14 cellular contexts compared by ENCODE assay signal in the genomic region with DNA sequence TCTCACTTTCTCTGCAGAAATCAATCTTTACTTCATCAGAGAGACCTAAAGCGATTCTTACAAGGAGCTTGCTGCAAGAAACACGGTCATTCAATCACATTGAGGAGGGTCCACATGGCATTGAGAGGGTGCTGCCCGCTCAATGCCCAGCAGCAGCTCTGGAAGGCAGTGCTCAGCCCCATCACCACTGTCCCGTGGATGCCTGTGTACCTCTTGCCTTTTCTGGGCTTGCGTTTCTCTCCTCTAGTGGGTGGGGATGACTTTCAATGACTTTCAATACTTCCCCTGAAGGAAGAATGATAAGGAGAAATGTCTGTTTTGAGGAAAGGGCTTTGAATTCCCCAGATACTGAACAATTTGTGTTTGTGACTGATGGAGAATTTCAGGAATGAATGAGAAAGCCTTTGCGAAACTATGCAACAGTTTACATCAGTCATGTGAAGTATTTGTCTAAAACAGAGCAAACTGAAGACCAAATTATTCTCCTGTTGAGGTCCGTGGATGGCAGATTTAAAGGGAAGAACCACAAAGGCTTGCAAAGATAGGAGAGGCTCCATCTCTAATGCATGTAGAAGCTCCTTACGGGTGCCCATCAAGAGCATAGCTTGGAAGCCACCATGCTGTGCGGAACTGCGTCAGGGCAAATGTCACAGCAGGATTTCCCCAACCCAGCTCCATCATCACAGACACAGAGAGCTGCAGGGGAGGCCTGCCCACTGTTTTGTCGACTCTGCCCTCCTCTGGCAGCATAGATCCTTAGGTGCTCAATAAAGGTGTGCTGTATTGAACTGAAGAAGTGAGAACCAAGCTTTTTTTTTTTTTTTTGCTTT. TPM values are rescaled to one million over a fixed set of nuclear protein-coding genes. Genes with fewer than 3 reads are reported as not detected.
DNase-seq lines count a peak whose midpoint lies in the region; FAIRE-seq and TF ChIP-seq lines count a peak whose summit lies in the region.
"Had no signal": no experiment of that assay in that cellular context is flagged by ENCODE, and none has a peak within 500 bp of the region (broad histone marks: within the 10 kb centered on the region; RNA-seq: fewer than 3 reads in every experiment).

No MANE protein-coding gene starts in this region.

- no peak overlapping the region for H3K4me2 ChIP-seq in OCI-LY3 (ENCODE audit: low read length)
- H3K4me2 ChIP-seq in neural progenitor cell, result no peak overlapping the region

- no peak for TF ChIP-seq CTCF in BJ (IDR thresholded peaks at IDR 0.05; ENCODE audit: insufficient read depth, low read depth, low read length)
- peak; percentile 27 for TF ChIP-seq CTCF in OCI-LY3 (IDR thresholded peaks at IDR 0.05; ENCODE audit: low read depth, low read length)
- no peak for TF ChIP-seq CTCF in neural progenitor cell (IDR thresholded peaks at IDR 0.05)

- H3K9ac ChIP-seq in OCI-LY3 (ENCODE audit: low read length) (no peak overlapping the region), neural progenitor cell (no peak overlapping the region)

- FAIRE-seq in HTR-8/SVneo (lab: Jason Lieb, UNC), result no peak
- FAIRE-seq: GM19239 had no signal

- peaks cover 28% of the 10 kb centered on the region for H3K4me1 Mint-ChIP-seq in neural progenitor cell
- H3K4me1 Mint-ChIP-seq in activated CD4-positive, alpha-beta memory T cell treated with anti-CD3 and anti-CD28 coated beads, Interleukin-2, amount 10 ng/mL, durations not matched to agents 7 days and 5 days, result peaks cover 27% of the 10 kb centered on the region

- H2AFZ ChIP-seq in OCI-LY3 (ENCODE audit: low read depth, low read length), result no peak overlapping the region
- H2AFZ ChIP-seq in neural progenitor cell (replicated peaks), result no peak overlapping the region

- 87% methylated on average over 11 of the region's 11 CpGs for WGBS in esophagus, 2 donors

- H3K9me3 Mint-ChIP-seq in neural progenitor cell, result no peaks in the 10 kb centered on the region
- H3K9me3 Mint-ChIP-seq in activated CD4-positive, alpha-beta memory T cell treated with anti-CD3 and anti-CD28 coated beads, Interleukin-2, amount 10 ng/mL, durations not matched to agents 7 days and 5 days, result no peaks in the 10 kb centered on the region

- no peaks in the 10 kb centered on the region for H4K20me1 ChIP-seq in OCI-LY3 (ENCODE audit: insufficient read depth, low read length)
- H4K20me1 ChIP-seq in neural progenitor cell (ENCODE audit: low read depth), result peaks cover 13% of the 10 kb centered on the region

- H3K36me3 Mint-ChIP-seq in neural progenitor cell, result peaks cover 5% of the 10 kb centered on the region
- no peaks in the 10 kb centered on the region for H3K36me3 Mint-ChIP-seq in activated CD4-positive, alpha-beta memory T cell treated with anti-CD3 and anti-CD28 coated beads, Interleukin-2, amount 10 ng/mL, durations not matched to agents 7 days and 5 days (ENCODE audit: low read depth)

- H3K27me3 ChIP-seq in BJ (ENCODE audit: control insufficient read depth, insufficient read depth, low read length), result no peaks in the 10 kb centered on the region
- H3K27me3 ChIP-seq in OCI-LY3 (ENCODE audit: low read depth, low read length), result no peaks in the 10 kb centered on the region
- no peaks in the 10 kb centered on the region for H3K27me3 ChIP-seq in esophagus (ENCODE audit: control insufficient read depth in 1 of 2, insufficient read depth in 2 of 2, low read length in 2 of 2)
- peaks cover 21% of the 10 kb centered on the region for H3K27me3 ChIP-seq in neural progenitor cell

- H3K4me3 ChIP-seq in BJ (ENCODE audit: low read depth, low read length), result no peak overlapping the region
- no peak overlapping the region for H3K4me3 ChIP-seq in OCI-LY3 (ENCODE audit: low read length)
- no peak overlapping the region for H3K4me3 ChIP-seq in esophagus (ENCODE audit: low read depth in 1 of 2, low read length in 2 of 2)
- no peak overlapping the region for H3K4me3 ChIP-seq in neural progenitor cell

- H3K36me3 ChIP-seq in BJ (ENCODE audit: control insufficient read depth, insufficient read depth, low read length) (no peaks in the 10 kb centered on the region), OCI-LY3 (replicated peaks; ENCODE audit: low read depth, low read length) (no peaks in the 10 kb centered on the region), esophagus (ENCODE audit: control insufficient read depth in 2 of 2, insufficient read depth in 2 of 2, low read length in 1 of 2) (peaks cover 0 to 2% of the 10 kb centered on the region in 2 donors), neural progenitor cell (no peaks in the 10 kb centered on the region)

- DNase-seq in BJ (ENCODE audit: low read depth) (peak; percentile 42), neural progenitor cell (ENCODE audit: low spot score) (no peak), NCI-H128 (lab: John Stamatoyannopoulos, UW; ENCODE audit: unreplicated experiment) (no peak), HTR-8/SVneo (ENCODE audit: insufficient read length, low spot score) (no peak), activated gamma-delta T cell (lab: John Stamatoyannopoulos, UW) (no peak)
- no peak for DNase-seq in activated CD4-positive, alpha-beta memory T cell treated with anti-CD3 and anti-CD28 coated beads, Interleukin-2, amount 10 ng/mL, durations not matched to agents 7 days and 5 days
- DNase-seq: AML-193; effector CD8-positive, alpha-beta T cell; NCI-H2029 treated with DMSO at 0.1 percent for 48 hours; nucleus accumbens; stimulated activated CD4-positive, alpha-beta T cell treated with anti-CD3 and anti-CD28 coated beads, Interleukin-4, amount 100 ng/mL, for 1 hour had no signal

- H3K27ac Mint-ChIP-seq in neural progenitor cell, result peak overlapping the region; percentile 78
- H3K27ac Mint-ChIP-seq in activated CD4-positive, alpha-beta memory T cell treated with anti-CD3 and anti-CD28 coated beads, Interleukin-2, amount 10 ng/mL, durations not matched to agents 7 days and 5 days, result no peak overlapping the region

- CTCF ChIA-PET in BJ (lab: Yijun Ruan, JAX), result interaction anchor here (0.6 to 2.3 kb wide), 3 partner anchors 13 to 65 kb away, joined by 3 to 6 read pairs (median 3); no protein-coding TSS in a partner anchor
- CTCF ChIA-PET in activated CD4-positive, alpha-beta memory T cell treated with anti-CD3 and anti-CD28 coated beads, Interleukin-2, amount 10 ng/mL, durations not matched to agents 7 days and 5 days (lab: Charles Lee), result interaction anchor here (0.6 to 1.8 kb wide), 3 partner anchors 13 to 78 kb away, joined by 3 to 5 read pairs (median 4); no protein-coding TSS in a partner anchor

- H3K27ac ChIP-seq in OCI-LY3 (ENCODE audit: low read length), result no peak overlapping the region
- H3K27ac ChIP-seq in esophagus (ENCODE audit: low read depth in 2 of 2, low read length in 1 of 2), result peak overlapping the region; percentile 24 to 57
- no peak overlapping the region for H3K27ac ChIP-seq in neural progenitor cell

- H3F3A ChIP-seq in neural progenitor cell (ENCODE audit: low read depth), result peaks cover 26% of the 10 kb centered on the region

- H3K4me3 Mint-ChIP-seq in neural progenitor cell, result no peak overlapping the region
- no peak overlapping the region for H3K4me3 Mint-ChIP-seq in activated CD4-positive, alpha-beta memory T cell treated with anti-CD3 and anti-CD28 coated beads, Interleukin-2, amount 10 ng/mL, durations not matched to agents 7 days and 5 days

- H3K79me2 ChIP-seq in OCI-LY3 (ENCODE audit: low read length), result no peaks in the 10 kb centered on the region
- no peaks in the 10 kb centered on the region for H3K79me2 ChIP-seq in neural progenitor cell (ENCODE audit: low read depth)

- H3K4me1 ChIP-seq in OCI-LY3 (ENCODE audit: low read length) (no peaks in the 10 kb centered on the region), esophagus (ENCODE audit: control insufficient read depth in 2 of 2, insufficient read depth in 2 of 2, low read length in 1 of 2) (peaks cover 10 to 13% of the 10 kb centered on the region in 2 donors), neural progenitor cell (peaks cover 36% of the 10 kb centered on the region)

- POLR2A ChIA-PET in BJ (lab: Charles Lee), result no interaction called here
- POLR2A ChIA-PET in activated CD4-positive, alpha-beta memory T cell treated with anti-CD3 and anti-CD28 coated beads, Interleukin-2, amount 10 ng/mL, durations not matched to agents 7 days and 5 days (lab: Charles Lee), result interaction anchor here (1.1 to 1.8 kb wide), 2 partner anchors 9 to 16 kb away, joined by 3 to 5 read pairs; no protein-coding TSS in a partner anchor

- peaks cover 4% of the 10 kb centered on the region for H3K27me3 Mint-ChIP-seq in neural progenitor cell (ENCODE audit: insufficient read depth, low read depth)
- H3K27me3 Mint-ChIP-seq in activated CD4-positive, alpha-beta memory T cell treated with anti-CD3 and anti-CD28 coated beads, Interleukin-2, amount 10 ng/mL, durations not matched to agents 7 days and 5 days, result peaks cover 8% of the 10 kb centered on the region

- H3K9me3 ChIP-seq in OCI-LY3 (ENCODE audit: insufficient read depth, low read length), result no peaks in the 10 kb centered on the region
- H3K9me3 ChIP-seq in esophagus (ENCODE audit: control insufficient read depth in 2 of 2, insufficient read depth in 1 of 2, low read depth in 1 of 2, low read length in 1 of 2), result peaks cover 0 to 2% of the 10 kb centered on the region in 2 donors
- H3K9me3 ChIP-seq in neural progenitor cell (ENCODE audit: low read depth), result no peaks in the 10 kb centered on the region

RNA-seq across cellular contexts. Expression of gene ZNF22, which starts 6.6 kb away (rescaled TPM):
- polyA plus RNA-seq in BJ (2011; rRNA removed) (7.2 and 13.0 TPM in 2 replicates), esophagus (1 to 10 TPM; 4.6 to 5.4 TPM)
- 2.2 and 2.5 TPM in 2 replicates for polyA minus RNA-seq in BJ (2011; rRNA and poly(A)+ RNA removed)
- 60.2 and 81.0 TPM in 2 replicates for total RNA-seq in neural progenitor cell (ENCODE audit: low replicate concordance)
- total RNA-seq in activated CD4-positive, alpha-beta memory T cell treated with anti-CD3 and anti-CD28 coated beads, Interleukin-2, amount 10 ng/mL, durations not matched to agents 7 days and 5 days, result 10 to 100 TPM; 22.9 to 24.7 TPM

RNA-seq across cellular contexts. Expression of gene DEPP1, which starts 15.5 kb away (rescaled TPM):
- polyA plus RNA-seq in BJ (2011; rRNA removed) (7.0 and 11.9 TPM in 2 replicates), esophagus (10 to 100 TPM in 1 of 2 donors, 1 to 10 TPM in 1; 7.7 to 29.0 TPM)
- polyA minus RNA-seq in BJ (2011; rRNA and poly(A)+ RNA removed), result 12.0 and 17.5 TPM in 2 replicates
- total RNA-seq in neural progenitor cell (ENCODE audit: low replicate concordance), result 0.71 TPM in 1 of 2 replicates, not detected in the other
- 1 to 10 TPM; 1.2 to 1.9 TPM for total RNA-seq in activated CD4-positive, alpha-beta memory T cell treated with anti-CD3 and anti-CD28 coated beads, Interleukin-2, amount 10 ng/mL, durations not matched to agents 7 days and 5 days

RNA-seq across cellular contexts. Expression of gene RASSF4, which starts 34.5 kb away (rescaled TPM):
- polyA plus RNA-seq in BJ (2011; rRNA removed) (2.5 and 3.9 TPM in 2 replicates), esophagus (1 to 10 TPM; 3.6 to 3.7 TPM)
- 3.0 and 3.6 TPM in 2 replicates for polyA minus RNA-seq in BJ (2011; rRNA and poly(A)+ RNA removed)
- total RNA-seq in neural progenitor cell (ENCODE audit: low replicate concordance), result 3.1 and 9.7 TPM in 2 replicates
- 1 to 10 TPM in 1 of 2 experiments, under 1 TPM in 1; 0.50 to 1.2 TPM for total RNA-seq in activated CD4-positive, alpha-beta memory T cell treated with anti-CD3 and anti-CD28 coated beads, Interleukin-2, amount 10 ng/mL, durations not matched to agents 7 days and 5 days

Comparison
In these comparisons a context has a peak if more than half of its experiments do, and no peak if none do; other contexts are left out.
1. H3K27ac ChIP-seq: peak in esophagus (2 of 2); none in OCI-LY3 (single experiment) and neural progenitor cell (single experiment).